Comparison of ENCODE assay signal across 8 cellular contexts in genomic region chr10:62264702-62265436, GRCh38. TPM values are rescaled to one million over a fixed set of nuclear protein-coding genes. Genes with fewer than 3 reads are reported as not detected.
DNase-seq lines count a peak whose midpoint lies in the region; ATAC-seq and TF ChIP-seq lines count a peak whose summit lies in the region.

No MANE protein-coding gene starts in this region.

- H3K4me1 Mint-ChIP-seq in progenitor cell of endocrine pancreas (ENCODE audit: low read depth): peaks cover 15% of the 10 kb centered on the region

- no peaks in the 10 kb centered on the region for H3K9me3 ChIP-seq in aorta (ENCODE audit: control insufficient read depth, low read length)

- H3K27ac ChIP-seq in aorta (ENCODE audit: low read depth in 1 of 2, low read length in 2 of 2): no peak overlapping the region

- peaks cover 0 to 3% of the 10 kb centered on the region in 2 donors for H3K4me1 ChIP-seq in aorta (ENCODE audit: control insufficient read depth in 1 of 2, insufficient read depth in 2 of 2, low read length in 2 of 2)

- no peak overlapping the region for H3K27ac Mint-ChIP-seq in progenitor cell of endocrine pancreas

- WGBS in aorta, 2 donors: 9 to 18% methylated on average over 1 of the region's 1 CpG

- peak; percentile 68 for TF ChIP-seq CTCF in progenitor cell of endocrine pancreas (IDR thresholded peaks at IDR 0.05; ENCODE audit: unreplicated experiment)

- DNase-seq in A172 (ENCODE audit: low spot score) (peak; percentile 95), GM03348 (ENCODE audit: low spot score) (peak; percentile 82), SK-N-DZ (ENCODE audit: low spot score) (peak; percentile 63), fibroblast of the conjunctiva (ENCODE audit: low read depth) (peak; percentile 85), progenitor cell of endocrine pancreas (ENCODE audit: low spot score, unreplicated experiment) (no peak), aorta (no peak)
- no peak for DNase-seq in stimulated activated naive CD8-positive, alpha-beta T cell treated with anti-CD3 and anti-CD28 coated beads, Interleukin-15, Interleukin-2, amounts not matched to agents 100 U/mL and 50 U/mL, for 24 hours

- H3K36me3 Mint-ChIP-seq in progenitor cell of endocrine pancreas (ENCODE audit: insufficient read depth): no peaks in the 10 kb centered on the region

- peak; percentile 63 for ATAC-seq in HG03460 (IDR thresholded peaks at IDR 0.05; ENCODE audit: unreplicated experiment)
- ATAC-seq in stimulated activated naive CD8-positive, alpha-beta T cell treated with anti-CD3 and anti-CD28 coated beads, Interleukin-15, Interleukin-2, amounts not matched to agents 100 U/mL and 50 U/mL, for 24 hours: no peak
- no peak for ATAC-seq in aorta (ENCODE audit: low FRiP score)

- no peak overlapping the region for H3K4me3 ChIP-seq in aorta (ENCODE audit: low read length in 2 of 2)

- no peaks in the 10 kb centered on the region for H3K36me3 ChIP-seq in aorta (ENCODE audit: control insufficient read depth in 1 of 2, insufficient read depth in 2 of 2, low read length in 1 of 2)

- no peaks in the 10 kb centered on the region for H3K27me3 Mint-ChIP-seq in progenitor cell of endocrine pancreas

- H3K27me3 ChIP-seq in aorta (ENCODE audit: control insufficient read depth in 1 of 2, insufficient read depth in 2 of 2, low read length in 1 of 2): no peaks in the 10 kb centered on the region

- H3K4me3 Mint-ChIP-seq in progenitor cell of endocrine pancreas (ENCODE audit: low read depth): no peak overlapping the region

- no peaks in the 10 kb centered on the region for H3K9me3 Mint-ChIP-seq in progenitor cell of endocrine pancreas (ENCODE audit: low read depth)

- intact Hi-C loops in aorta (cut with DNase I): no loop called here

RNA-seq across cellular contexts. Expression of gene RTKN2, which starts 3.8 kb away (rescaled TPM):
- 20.2 and 23.8 TPM in 2 replicates for total RNA-seq in A172 (2014; rRNA removed; shearing (Covaris generic))
- polyA plus RNA-seq in SK-N-DZ (2014; cell fraction: cytosol; rRNA removed): 15.6 and 15.7 TPM in 2 replicates
- polyA plus RNA-seq in SK-N-DZ (2014; cell fraction: nucleus; rRNA removed): 19.1 and 21.5 TPM in 2 replicates
- total RNA-seq in progenitor cell of endocrine pancreas: 12.8 and 13.2 TPM in 2 replicates
- total RNA-seq in aorta: under 1 TPM; 0.21 to 0.29 TPM
- polyA plus RNA-seq in aorta: under 1 TPM; 0.13 to 0.31 TPM

Comparison
In these comparisons a context has a peak if more than half of its experiments do, and no peak if none do; other contexts are left out.
1. DNase-seq: peak in A172 (single experiment), GM03348 (single experiment), SK-N-DZ (single experiment) and fibroblast of the conjunctiva (single experiment); none in progenitor cell of endocrine pancreas (single experiment), stimulated activated naive CD8-positive, alpha-beta T cell treated with anti-CD3 and anti-CD28 coated beads, Interleukin-15, Interleukin-2, amounts not matched to agents 100 U/mL and 50 U/mL, for 24 hours (single experiment) and aorta (0 of 2).
2. RNA of gene RTKN2, which starts 3.8 kb away (total RNA-seq): 20.2 to 23.8 TPM in A172 and 12.8 to 13.2 TPM in progenitor cell of endocrine pancreas; 0.21 to 0.29 TPM in aorta; every median in the first group is over 10 times any median in the second.